ENCODE assay signal across 30 cellular contexts in the genomic region with DNA sequence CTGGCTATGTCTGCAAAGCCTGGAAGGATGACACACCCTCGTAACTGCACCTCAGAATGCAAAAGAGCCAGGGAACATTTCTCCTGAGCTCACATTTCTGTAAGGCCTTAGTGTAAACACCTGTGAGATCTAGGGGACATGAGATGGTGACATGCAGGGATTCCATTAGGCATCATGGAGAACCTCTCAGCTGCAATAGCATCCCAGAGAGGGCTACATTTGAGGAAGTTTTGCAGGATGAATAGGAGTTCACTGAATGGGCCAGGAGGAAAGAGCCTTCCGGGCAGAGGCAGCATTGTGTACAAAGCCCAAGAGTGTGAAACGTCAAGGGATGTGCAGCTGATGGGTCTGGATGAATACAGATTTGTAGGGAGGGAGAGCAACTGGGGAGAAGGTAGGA.
"Had no signal": no experiment of that assay in that cellular context is flagged by ENCODE, and none has a peak within 500 bp of the region (broad histone marks: within the 10 kb centered on the region; RNA-seq: fewer than 3 reads in every experiment).

No MANE protein-coding gene starts in this region.

- H3K36me3 ChIP-seq: adrenal gland, ascending aorta, breast epithelium, cardiac muscle cell, esophagus squamous epithelium, gastroesophageal sphincter, WERI-Rb-1 had no signal

- ATAC-seq: activated CD4-positive, CD25-positive, alpha-beta regulatory T cell treated with anti-CD3 and anti-CD28 coated beads, Interleukin-2, amount 50 U/mL, for 24 hours; activated CD8-positive, alpha-beta memory T cell treated with anti-CD3 and anti-CD28 coated beads, Interleukin-2, amount 10 ng/mL, durations not matched to agents 7 days and 5 days; activated CD8-positive, alpha-beta T cell treated with anti-CD3 and anti-CD28 coated beads, Interleukin-2, amount 10 ng/mL, durations not matched to agents 7 days and 5 days; activated naive CD8-positive, alpha-beta T cell treated with anti-CD3 and anti-CD28 coated beads, Interleukin-2, amount 50 U/mL, for 24 hours; gastroesophageal sphincter; T-cell had no signal

- H3K4me1 ChIP-seq: adrenal gland, ascending aorta, breast epithelium, esophagus squamous epithelium, gastroesophageal sphincter had no signal

- H3K4me3 ChIP-seq: adrenal gland, ascending aorta, breast epithelium, cardiac muscle cell, esophagus squamous epithelium, gastroesophageal sphincter had no signal

- H3K9me3 ChIP-seq: adrenal gland, ascending aorta, breast epithelium, esophagus squamous epithelium had no signal

- H3K27ac ChIP-seq: adrenal gland, ascending aorta, breast epithelium, cardiac muscle cell, epithelial cell of prostate, esophagus squamous epithelium, gastroesophageal sphincter, WERI-Rb-1 had no signal

- DNase-seq: activated B cell treated with CpG ODN at 0.5 μM for 24 hours; activated CD4-positive, alpha-beta memory T cell treated with anti-CD3 and anti-CD28 coated beads for 36 hours; activated CD4-positive, alpha-beta T cell treated with anti-CD3 and anti-CD28 coated beads for 48 hours; activated CD4-positive, alpha-beta T cell treated with anti-CD3 and anti-CD28 coated beads, Interleukin-2, amount 50 U/mL, for 1 hour; activated CD8-positive, alpha-beta memory T cell treated with anti-CD3 and anti-CD28 coated beads, Interleukin-2, amount 10 ng/mL, durations not matched to agents 7 days and 5 days; activated CD8-positive, alpha-beta memory T cell treated with anti-CD3 and anti-CD28 coated beads, Interleukin-2, amount 50 U/mL, for 4 hours; activated CD8-positive, alpha-beta T cell treated with anti-CD3 and anti-CD28 coated beads, Interleukin-2, amount 10 ng/mL, durations not matched to agents 7 days and 5 days; activated effector memory CD4-positive, alpha-beta T cell treated with anti-CD3 and anti-CD28 coated beads, Interleukin-2, amount 50 U/mL, for 16 hours; activated naive CD4-positive, alpha-beta T cell treated with anti-CD3 and anti-CD28 coated beads for 36 hours; activated naive CD8-positive, alpha-beta T cell treated with anti-CD3 and anti-CD28 coated beads for 36 hours; activated naive CD8-positive, alpha-beta T cell treated with anti-CD3 and anti-CD28 coated beads, Interleukin-2, amount 50 U/mL, for 24 hours; activated T-cell treated with anti-CD3 and anti-CD28 coated beads, Interleukin-2, amount 50 U/mL, for 1 hour; activated T-cell treated with anti-CD3 and anti-CD28 coated beads, Interleukin-2, amount 50 U/mL, for 48 hours; adrenal gland; cortex of kidney; effector CD8-positive, alpha-beta T cell; esophagus squamous epithelium; foreskin melanocyte; T-cell; T-helper 9 cell; WERI-Rb-1 had no signal

- FAIRE-seq: colon, endometrium, endothelial cell of umbilical vein had no signal

- H3K27me3 ChIP-seq: adrenal gland, ascending aorta had no signal
